Comparison of ENCODE assay signal across 19 cellular contexts in genomic region chr7:1619152-1620079, GRCh38. TPM values are rescaled to one million over a fixed set of nuclear protein-coding genes. Genes with fewer than 3 reads are reported as not detected.
DNase-seq lines count a peak whose midpoint lies in the region; ATAC-seq, FAIRE-seq and TF ChIP-seq lines count a peak whose summit lies in the region.
"Had no signal": no experiment of that assay in that cellular context is flagged by ENCODE, and none has a peak within 500 bp of the region (broad histone marks: within the 10 kb centered on the region; RNA-seq: fewer than 3 reads in every experiment).

No MANE protein-coding gene starts in this region.

- H3K9me3 Mint-ChIP-seq in natural killer cell, result no peaks in the 10 kb centered on the region

- intact Hi-C loops in natural killer cell (cut with micrococcal nuclease), result no loop called here

- no peak overlapping the region for H3K4me3 Mint-ChIP-seq in natural killer cell
- H3K4me3 Mint-ChIP-seq: activated CD4-positive, alpha-beta memory T cell treated with anti-CD3 and anti-CD28 coated beads, Interleukin-2, amount 10 ng/mL, durations not matched to agents 7 days and 5 days had no signal

- no peak for TF ChIP-seq CTCF in natural killer cell (IDR thresholded peaks at IDR 0.05)

- peak in 2 of 3 donors; percentile 18 to 37 for ATAC-seq in natural killer cell
- no peak for ATAC-seq in HG02678 (IDR thresholded peaks at IDR 0.05; ENCODE audit: unreplicated experiment)
- no peak for ATAC-seq in HG02798 (IDR thresholded peaks at IDR 0.05; ENCODE audit: poor library complexity, unreplicated experiment)

- peaks cover 0 to 6% of the 10 kb centered on the region in 2 donors for H3K27me3 Mint-ChIP-seq in natural killer cell (ENCODE audit: low read depth in 2 of 2)

- FAIRE-seq in GM12891 (lab: Jason Lieb, UNC) (peak; percentile 48), GM18507 (lab: Jason Lieb, UNC) (no peak)

- no peaks in the 10 kb centered on the region for H3K36me3 Mint-ChIP-seq in natural killer cell

- DNase-seq in GM12891 (ENCODE audit: insufficient read length, low spot score), result no peak
- DNase-seq in GM18507 (ENCODE audit: extremely low spot score, insufficient read length, low read depth), result peak; percentile 26
- DNase-seq in activated naive CD4-positive, alpha-beta T cell treated with anti-CD3 and anti-CD28 coated beads, Interleukin-2, amount 50 U/mL, for 16 hours, result peak; percentile 26
- DNase-seq in natural killer cell, result no peak
- no peak for DNase-seq in DMS 273 treated with DMSO at 0.1 percent for 48 hours (lab: John Stamatoyannopoulos, UW)
- DNase-seq: activated CD4-positive, alpha-beta memory T cell treated with anti-CD3 and anti-CD28 coated beads, Interleukin-2, amount 10 ng/mL, durations not matched to agents 7 days and 5 days; cerebellar nuclear complex; DND-41; effector memory CD4-positive, alpha-beta T cell; Kasumi-1; NCI-H1105; NCI-H2081 treated with DMSO at 0.1 percent for 48 hours; NCI-H510A treated with DMSO at 0.1 percent for 48 hours; SHP77 treated with DMSO at 0.1 percent for 48 hours; stimulated activated naive CD4-positive, alpha-beta T cell; T-helper 1 cell had no signal

- H3K4me1 Mint-ChIP-seq in natural killer cell, result no peaks in the 10 kb centered on the region
- H3K4me1 Mint-ChIP-seq: activated CD4-positive, alpha-beta memory T cell treated with anti-CD3 and anti-CD28 coated beads, Interleukin-2, amount 10 ng/mL, durations not matched to agents 7 days and 5 days had no signal

- no peak for TF ChIP-seq POLR2A in GM12891 (IDR thresholded peaks at IDR 0.05; ENCODE audit: low read depth, low read length)

- H3K27ac Mint-ChIP-seq in natural killer cell, result no peak overlapping the region
- H3K27ac Mint-ChIP-seq: activated CD4-positive, alpha-beta memory T cell treated with anti-CD3 and anti-CD28 coated beads, Interleukin-2, amount 10 ng/mL, durations not matched to agents 7 days and 5 days; activated T-helper 2 cell treated with anti-CD3 and anti-CD28 coated beads, Interferon-gamma antibody, Interleukin-2, Interleukin-4, amounts not matched to agents 10 μg/mL and 5 μg/mL and 100 μg/mL, durations not matched to agents 14 hours and 24 hours and 36 hours had no signal

TF ChIP-seq in GM12891, 5 proteins besides CTCF, POLR2A, EP300 and RAD21:
- no peak for TF ChIP-seq POLR2AphosphoS5 (IDR thresholded peaks at IDR 0.05; ENCODE audit: low read depth, low read length)
- TF ChIP-seq TAF1 (IDR thresholded peaks at IDR 0.05; ENCODE audit: low read depth, low read length), result no peak
- no peak for TF ChIP-seq SPI1 (IDR thresholded peaks at IDR 0.05; ENCODE audit: low read depth, low read length)
- TF ChIP-seq PAX5 (IDR thresholded peaks at IDR 0.05; ENCODE audit: insufficient read depth, low read length, severe bottlenecking), result no peak

RNA-seq across cellular contexts. Expression of gene PSMG3, which starts 49.6 kb away (rescaled TPM):
- 35.2 TPM for polyA plus RNA-seq in GM12891 (2012; ENCODE audit: low read depth, missing spikeins)
- 10 to 100 TPM; 19.0 to 21.4 (median 20.5) TPM for total RNA-seq in natural killer cell

RNA-seq across cellular contexts. Expression of gene ELFN1, which starts 50.7 kb away (rescaled TPM):
- 0.44 TPM for polyA plus RNA-seq in GM12891 (2012; ENCODE audit: low read depth, missing spikeins)
- under 1 TPM in 2 of 3 donors, not detected in 1; 0.30 to 0.45 TPM for total RNA-seq in natural killer cell
- total RNA-seq: activated T-helper 2 cell treated with anti-CD3 and anti-CD28 coated beads, Interferon-gamma antibody, Interleukin-2, Interleukin-4, amounts not matched to agents 10 μg/mL and 5 μg/mL and 100 μg/mL, durations not matched to agents 14 hours and 24 hours and 36 hours had no signal

Comparison
In these comparisons a context has a peak if more than half of its experiments do, and no peak if none do; other contexts are left out.
1. DNase-seq: peak in GM18507 (single experiment) and activated naive CD4-positive, alpha-beta T cell treated with anti-CD3 and anti-CD28 coated beads, Interleukin-2, amount 50 U/mL, for 16 hours (single experiment); none in GM12891 (single experiment), natural killer cell (single experiment) and DMS 273 treated with DMSO at 0.1 percent for 48 hours (single experiment).
2. ATAC-seq: peak in natural killer cell (2 of 3); none in HG02678 (single experiment) and HG02798 (single experiment).